Comparison of ENCODE assay signal across 9 cellular contexts in the genomic region with DNA sequence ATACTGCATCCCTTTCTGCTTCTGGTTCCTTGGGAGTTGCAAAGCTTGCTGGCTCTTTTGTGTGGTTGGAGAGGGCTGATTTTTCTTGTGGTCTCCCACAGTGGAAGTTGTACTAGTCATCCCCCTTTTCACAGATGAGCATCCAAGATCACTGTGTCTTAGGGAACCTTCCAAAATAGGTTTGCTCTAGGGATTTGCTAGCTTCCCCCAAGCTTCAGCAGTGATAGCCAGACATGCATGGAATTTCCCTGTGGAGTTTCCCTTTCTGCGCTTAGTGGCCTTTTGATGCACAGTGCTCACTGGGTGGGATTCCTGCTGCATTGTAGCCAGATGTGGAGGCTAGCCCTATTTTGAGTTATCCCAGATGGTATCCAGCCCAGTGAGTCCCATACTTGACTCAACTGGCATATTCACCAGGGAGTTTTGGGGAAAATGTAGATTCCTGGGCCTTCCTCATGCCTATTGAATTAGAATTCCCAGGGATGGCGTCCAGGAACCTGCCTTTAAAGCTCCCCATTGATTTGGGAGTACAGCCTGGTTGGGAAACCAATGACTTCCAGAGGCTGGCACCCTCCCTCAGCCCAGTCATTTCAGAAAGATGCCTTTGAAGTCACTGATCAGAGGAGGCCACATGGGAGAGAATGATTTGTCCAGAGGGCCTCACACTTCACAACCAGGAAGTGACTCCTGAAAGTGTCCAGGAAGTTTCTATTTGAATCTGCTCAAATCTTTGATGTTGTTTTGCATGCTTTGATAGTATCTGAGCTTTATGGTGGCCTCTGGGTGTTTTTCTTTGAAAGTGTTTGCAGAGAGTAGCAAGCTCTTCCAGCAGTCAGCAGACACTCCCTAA. TPM values are rescaled to one million over a fixed set of nuclear protein-coding genes. Genes with fewer than 3 reads are reported as not detected.
DNase-seq lines count a peak whose midpoint lies in the region; ATAC-seq and TF ChIP-seq lines count a peak whose summit lies in the region.
"Had no signal": no experiment of that assay in that cellular context is flagged by ENCODE, and none has a peak within 500 bp of the region (broad histone marks: within the 10 kb centered on the region; RNA-seq: fewer than 3 reads in every experiment).

No MANE protein-coding gene starts in this region.

- H3K18ac ChIP-seq in IMR-90 (ENCODE audit: low read depth, low read length): peak overlapping the region; percentile 61; the same call in 1 of the 2 replicates

- H2AFZ ChIP-seq in IMR-90 (replicated peaks; ENCODE audit: low read length, poor library complexity): no peak overlapping the region

- H3K27ac Mint-ChIP-seq in Calu3 (ENCODE audit: unreplicated experiment) (no peak overlapping the region), nephron progenitor cell (peak overlapping the region; percentile 57)
- H3K27ac Mint-ChIP-seq in activated naive CD8-positive, alpha-beta T cell treated with anti-CD3 and anti-CD28 coated beads for 36 hours: peak overlapping the region; percentile 67

- no peak overlapping the region for H3K4me3 Mint-ChIP-seq in Calu3 (ENCODE audit: low read depth, unreplicated experiment)
- H3K4me3 Mint-ChIP-seq in activated naive CD8-positive, alpha-beta T cell treated with anti-CD3 and anti-CD28 coated beads for 36 hours: no peak overlapping the region
- no peak overlapping the region for H3K4me3 Mint-ChIP-seq in nephron progenitor cell

- peaks cover 9% of the 10 kb centered on the region for H3K36me3 ChIP-seq in IMR-90 (ENCODE audit: control insufficient read depth, insufficient read depth, low read length)

- no peak for TF ChIP-seq POLR2A in IMR-90 (IDR thresholded peaks at IDR 0.05; ENCODE audit: low read depth, low read length)

- peak overlapping the region; percentile 69; the same call in 2 of the 3 replicates for H2BK15ac ChIP-seq in IMR-90 (ENCODE audit: low read depth, low read length)

- H3K4me3 ChIP-seq in IMR-90 (ENCODE audit: insufficient read depth, low read depth, low read length): no peak overlapping the region

- peak overlapping the region; percentile 67 for H3K14ac ChIP-seq in IMR-90 (replicated peaks; ENCODE audit: low read depth, low read length)

- peak overlapping the region; percentile 11 for H3K23ac ChIP-seq in IMR-90 (ENCODE audit: low read depth, low read length)

- peak overlapping the region; percentile 37; the same call in 1 of the 2 replicates for H2AK5ac ChIP-seq in IMR-90 (ENCODE audit: low read depth, low read length)

- peaks cover 16% of the 10 kb centered on the region for H4K20me1 ChIP-seq in IMR-90 (ENCODE audit: insufficient read depth, low read length)

- no peak overlapping the region for H3K56ac ChIP-seq in IMR-90 (ENCODE audit: extremely low read depth, insufficient read depth, low read length)

- H2AK9ac ChIP-seq in IMR-90 (replicated peaks; ENCODE audit: low read depth, low read length, poor library complexity): peak overlapping the region; percentile 26

- peak overlapping the region; percentile 30; the same call in 1 of the 2 replicates for H4K5ac ChIP-seq in IMR-90 (ENCODE audit: low read depth, low read length)

- H3K9ac ChIP-seq in IMR-90 (ENCODE audit: low read depth, low read length): no peak overlapping the region

- BruUV-seq in Calu3 (replicated peaks; lab: Mats Ljungman, UMichigan) (no TSS peak), IMR-90 (replicated peaks; lab: Mats Ljungman, UMichigan) (no TSS peak)

- in situ Hi-C loops in IMR-90 (cut with MboI; ENCODE audit: low sequenced_read_pairs): no loop called here

- peak overlapping the region; percentile 97 for H2BK5ac ChIP-seq in IMR-90 (ENCODE audit: low read depth, low read length, poor library complexity, severe bottlenecking)

- no peaks in the 10 kb centered on the region for H3K27me3 ChIP-seq in IMR-90 (ENCODE audit: control insufficient read depth, insufficient read depth, low read length)

- H3K36me3 Mint-ChIP-seq in Calu3 (ENCODE audit: insufficient read depth, unreplicated experiment) (no peaks in the 10 kb centered on the region), nephron progenitor cell (ENCODE audit: low read depth) (peaks cover 15% of the 10 kb centered on the region)
- peaks cover 37% of the 10 kb centered on the region for H3K36me3 Mint-ChIP-seq in activated naive CD8-positive, alpha-beta T cell treated with anti-CD3 and anti-CD28 coated beads for 36 hours

- H3K27me3 Mint-ChIP-seq in Calu3 (ENCODE audit: unreplicated experiment) (no peaks in the 10 kb centered on the region), nephron progenitor cell (ENCODE audit: low read depth, poor library complexity) (peaks cover 3% of the 10 kb centered on the region)
- no peaks in the 10 kb centered on the region for H3K27me3 Mint-ChIP-seq in activated naive CD8-positive, alpha-beta T cell treated with anti-CD3 and anti-CD28 coated beads for 36 hours

- peak overlapping the region in 1 of 2 experiments; percentile 19; a peak in 1 of 4 replicates for H4K8ac ChIP-seq in IMR-90 (ENCODE audit: low read depth in 2 of 2, low read length in 2 of 2)

- H3K9me1 ChIP-seq in IMR-90 (ENCODE audit: insufficient read depth, low read length): peaks cover 38% of the 10 kb centered on the region

- no peak for TF ChIP-seq RAD21 in IMR-90 (IDR thresholded peaks at IDR 0.05; ENCODE audit: low read length)

- dilution Hi-C loops in IMR-90 (cut with HindIII; ENCODE audit: low sequenced_read_pairs, unreplicated experiment): no loop called here

- 100% methylated on average over 1 of the region's 2 CpGs; no CpG with 5 or more reads in 1 of the 2 experiments for WGBS in IMR-90 (ENCODE audit: extremely low coverage in 2 of 2, insufficient read length in 1 of 2), 2 experiments

- CTCF ChIA-PET in Calu3 (lab: Charles Lee) (interaction anchor here (1.0 to 1.3 kb wide), 2 partner anchors 33 to 47 kb away, joined by 4 read pairs; no protein-coding TSS in a partner anchor), IMR-90 (lab: Yijun Ruan, JAX) (no interaction called here)

- POLR2A ChIA-PET in IMR-90 (lab: Charles Lee; ENCODE audit: unreplicated experiment): no interaction called here

- peak overlapping the region; percentile 24; the same call in 1 of the 2 replicates for H3K4me2 ChIP-seq in IMR-90 (ENCODE audit: low read depth, low read length)

- H3K9me3 ChIP-seq in IMR-90 (ENCODE audit: control insufficient read depth, insufficient read depth, low read length): no peaks in the 10 kb centered on the region

- intact Hi-C loops in Calu3 (cut with micrococcal nuclease; ENCODE audit: unreplicated experiment): no loop called here
- intact Hi-C loops in IMR-90 (cut with micrococcal nuclease): no loop called here
- intact Hi-C loops in left ventricle myocardium superior (cut with micrococcal nuclease): no loop called here

- peak; percentile 14; the same call in 1 of the 2 replicates for ATAC-seq in IMR-90 (ENCODE audit: low read depth)
- ATAC-seq in GM18517 (IDR thresholded peaks at IDR 0.05; ENCODE audit: unreplicated experiment): no peak
- ATAC-seq in left ventricle myocardium superior: no peak

- peaks cover 29% of the 10 kb centered on the region for H3K4me1 ChIP-seq in IMR-90 (ENCODE audit: control insufficient read depth, insufficient read depth, low read length)

- H4K91ac ChIP-seq in IMR-90 (ENCODE audit: insufficient read depth, low read depth, low read length): peak overlapping the region; percentile 35

- peak overlapping the region; percentile 58 for H3K4ac ChIP-seq in IMR-90 (ENCODE audit: low read depth, low read length)

- peaks cover 46 to 84% of the 10 kb centered on the region in 2 experiments for H3K79me1 ChIP-seq in IMR-90 (ENCODE audit: low read depth in 1 of 2, low read length in 2 of 2)

- H3K4me1 Mint-ChIP-seq in Calu3 (ENCODE audit: low read depth, unreplicated experiment): peaks cover 34% of the 10 kb centered on the region
- H3K4me1 Mint-ChIP-seq in activated naive CD8-positive, alpha-beta T cell treated with anti-CD3 and anti-CD28 coated beads for 36 hours: peaks cover 54% of the 10 kb centered on the region
- H3K4me1 Mint-ChIP-seq in nephron progenitor cell: peaks cover 63% of the 10 kb centered on the region

- H3K27ac ChIP-seq in IMR-90 (ENCODE audit: insufficient read depth, low read length): peak overlapping the region; percentile 5

- DNase-seq in Calu3: peak; percentile 20
- DNase-seq in IMR-90: peak; percentile 83
- DNase-seq in activated naive CD8-positive, alpha-beta T cell treated with anti-CD3 and anti-CD28 coated beads for 36 hours: peak; percentile 34
- no peak for DNase-seq in nephron progenitor cell
- no peak for DNase-seq in NCI-H526 treated with DMSO at 0.1 percent for 48 hours (lab: John Stamatoyannopoulos, UW)
- no peak for DNase-seq in COLO668 (lab: John Stamatoyannopoulos, UW; ENCODE audit: unreplicated experiment)
- no peak for DNase-seq in left ventricle myocardium superior
- DNase-seq: occipital lobe had no signal

- TF ChIP-seq CTCF in Calu3 (IDR thresholded peaks at IDR 0.05; ENCODE audit: unreplicated experiment) (no peak), IMR-90 (conservative IDR thresholded peaks at IDR 0.05; ENCODE audit: low read depth, low read length) (no peak), nephron progenitor cell (IDR thresholded peaks at IDR 0.05) (no peak)

- H3K9me3 Mint-ChIP-seq in Calu3 (ENCODE audit: low read depth, unreplicated experiment) (no peaks in the 10 kb centered on the region), nephron progenitor cell (no peaks in the 10 kb centered on the region)
- peaks cover 1% of the 10 kb centered on the region for H3K9me3 Mint-ChIP-seq in activated naive CD8-positive, alpha-beta T cell treated with anti-CD3 and anti-CD28 coated beads for 36 hours

- peak overlapping the region; percentile 27; the same call in 1 of the 2 replicates for H2BK20ac ChIP-seq in IMR-90 (ENCODE audit: low read depth, low read length)

- peak overlapping the region; percentile 42 for H2BK120ac ChIP-seq in IMR-90 (ENCODE audit: low read depth, low read length)

TF ChIP-seq in IMR-90, 13 proteins besides CTCF, POLR2A, EP300 and RAD21:
- TF ChIP-seq BHLHE40 (IDR thresholded peaks at IDR 0.05; ENCODE audit: low read depth, low read length) (no peak), CEBPB (IDR thresholded peaks at IDR 0.05; ENCODE audit: low read depth, low read length) (peak; percentile 35; the same call in 1 of the 2 replicates), RCOR1 (IDR thresholded peaks at IDR 0.05; ENCODE audit: insufficient replicate concordance, low read length) (no peak), MAZ (IDR thresholded peaks at IDR 0.05; ENCODE audit: borderline replicate concordance, low read depth, low read length) (no peak), MXI1 (IDR thresholded peaks at IDR 0.05; ENCODE audit: borderline replicate concordance, low read depth, low read length) (no peak), RFX5 (IDR thresholded peaks at IDR 0.05; ENCODE audit: low read depth, low read length) (no peak), NFE2L2 (IDR thresholded peaks at IDR 0.05; ENCODE audit: low read depth, low read length) (no peak)

RNA-seq across cellular contexts. Expression of a gene that starts 25.9 kb away (rescaled TPM):
- total RNA-seq in Calu3 (2022) (26.2 and 26.8 TPM in 2 replicates), IMR-90 (2012; rRNA removed) (10.0 and 10.4 TPM in 2 replicates), left ventricle myocardium superior (15.1 TPM)
- polyA plus RNA-seq in IMR-90 (2012; rRNA removed): 69.0 and 78.3 TPM in 2 replicates
- polyA plus RNA-seq in IMR-90 (2012; cell fraction: cytosol; rRNA removed): 29.4 and 63.1 TPM in 2 replicates
- polyA plus RNA-seq in IMR-90 (2012; cell fraction: nucleus; rRNA removed; ENCODE audit: low replicate concordance): 86.7 and 158 TPM in 2 replicates
- 10 to 100 TPM; 17.0 to 17.8 TPM for total RNA-seq in activated naive CD8-positive, alpha-beta T cell treated with anti-CD3 and anti-CD28 coated beads for 36 hours

Comparison
In these comparisons a context has a peak if more than half of its experiments do, and no peak if none do; other contexts are left out.
1. DNase-seq: peak in Calu3 (single experiment), IMR-90 (single experiment) and activated naive CD8-positive, alpha-beta T cell treated with anti-CD3 and anti-CD28 coated beads for 36 hours (single experiment); none in nephron progenitor cell (single experiment), NCI-H526 treated with DMSO at 0.1 percent for 48 hours (single experiment), COLO668 (single experiment) and left ventricle myocardium superior (single experiment).